8 cellular contexts compared by ENCODE assay signal in genomic region chr14:55448146-55448614, GRCh38. TPM values are rescaled to one million over a fixed set of nuclear protein-coding genes. Genes with fewer than 3 reads are reported as not detected.
DNase-seq lines count a peak whose midpoint lies in the region; ATAC-seq and TF ChIP-seq lines count a peak whose summit lies in the region.

No MANE protein-coding gene starts in this region.

- ATAC-seq in lung (ENCODE audit: insufficient read depth, low FRiP score) (peak; percentile 64), GM18505 (IDR thresholded peaks at IDR 0.05; ENCODE audit: unreplicated experiment) (no peak), GM18909 (IDR thresholded peaks at IDR 0.05; ENCODE audit: poor library complexity, unreplicated experiment) (no peak)

- TF ChIP-seq POLR2A in adrenal gland (IDR thresholded peaks at IDR 0.05) (no peak), GM18505 (IDR thresholded peaks at IDR 0.05; ENCODE audit: borderline replicate concordance, extremely low read depth, insufficient read depth, insufficient read length) (no peak)

- H3K36me3 ChIP-seq in adrenal gland (replicated peaks in 1 of 2): no peaks in the 10 kb centered on the region
- H3K36me3 ChIP-seq in lung (ENCODE audit: control insufficient read depth in 2 of 2, insufficient read depth in 2 of 2, low read length in 2 of 2): no peaks in the 10 kb centered on the region

- H3K4me1 ChIP-seq in adrenal gland (replicated peaks in 1 of 2) (peaks cover 7 to 31% of the 10 kb centered on the region in 2 donors), lung (ENCODE audit: control insufficient read depth in 2 of 2, insufficient read depth in 2 of 2, low read length in 2 of 2) (peaks cover 0 to 10% of the 10 kb centered on the region in 2 donors)

- H3K27me3 Mint-ChIP-seq in HFFc6 (ENCODE audit: insufficient read depth): 0 out of 2 replicates have a peak, but pooled peaks cover 2% of the 10 kb centered on the region

- 23 to 43% (median 36%) methylated on average over 3 of the region's 3 CpGs for WGBS in adrenal gland, 4 donors
- WGBS in lung, 2 donors: 55 to 65% methylated on average over 3 of the region's 3 CpGs

- peaks cover 59% of the 10 kb centered on the region for H3K4me1 Mint-ChIP-seq in HFFc6 (ENCODE audit: low read depth)

- intact Hi-C loops in adrenal gland (cut with DNase I): loop anchor here in 1 of 2 donors (10.0 kb wide), 3 partner anchors 137 to 1027 kb away; partner anchors contain the start of gene KTN1

- peak overlapping the region; percentile 89 for H3K27ac Mint-ChIP-seq in HFFc6

- TF ChIP-seq CTCF in HFFc6 (IDR thresholded peaks at IDR 0.05): no peak
- no peak for TF ChIP-seq CTCF in adrenal gland (IDR thresholded peaks at IDR 0.05)
- TF ChIP-seq CTCF in lung (IDR thresholded peaks at IDR 0.05; ENCODE audit: control extremely low read depth, extremely low read depth): no peak

- H3K9me3 ChIP-seq in adrenal gland (replicated peaks in 1 of 3): no peaks in the 10 kb centered on the region
- no peaks in the 10 kb centered on the region for H3K9me3 ChIP-seq in lung (ENCODE audit: control insufficient read depth in 2 of 2, insufficient read depth in 1 of 2, low read length in 1 of 2)

- peak; percentile 87 for DNase-seq in AG20443 (ENCODE audit: low spot score)
- DNase-seq in HFFc6: peak; percentile 97
- DNase-seq in adrenal gland: peak; percentile 51 to 73 (median 69)
- DNase-seq in lung (ENCODE audit: low spot score): no peak
- DNase-seq in SIG-M5 (lab: John Stamatoyannopoulos, UW): no peak
- DNase-seq in GM19238 (ENCODE audit: insufficient read length, low spot score): no peak

- H3K27ac ChIP-seq in adrenal gland: peak overlapping the region in 4 of 5 donors; percentile 28 to 79 (median 74)
- peak overlapping the region in 1 of 2 donors; percentile 35 for H3K27ac ChIP-seq in lung (ENCODE audit: low read depth in 1 of 2, low read length in 1 of 2)

- no peaks in the 10 kb centered on the region for H3K36me3 Mint-ChIP-seq in HFFc6 (ENCODE audit: low read depth)

- H3K27me3 ChIP-seq in adrenal gland (no peaks in the 10 kb centered on the region), lung (ENCODE audit: control insufficient read depth, insufficient read depth) (no peaks in the 10 kb centered on the region)

- H3K9me3 Mint-ChIP-seq in HFFc6: no peaks in the 10 kb centered on the region

- peak overlapping the region; percentile 20; the same call in 1 of the 2 replicates for H3K4me3 Mint-ChIP-seq in HFFc6

- H3K4me3 ChIP-seq in adrenal gland: no peak overlapping the region
- no peak overlapping the region for H3K4me3 ChIP-seq in lung

RNA-seq across cellular contexts. Expression of gene TBPL2, which starts 7.8 kb away (rescaled TPM):
- not detected for total RNA-seq in HFFc6 (2021; fragmentation: NEBNext Ultra II Directional; extraction: Animal tissue kit (Norgen Biotek cat#: 25700))
- total RNA-seq in adrenal gland: not detected
- not detected for polyA plus RNA-seq in adrenal gland
- not detected for total RNA-seq in lung
- not detected for polyA plus RNA-seq in lung

RNA-seq across cellular contexts. Expression of gene ATG14, which starts 36.5 kb away (rescaled TPM):
- total RNA-seq in HFFc6 (2021; fragmentation: NEBNext Ultra II Directional; extraction: Animal tissue kit (Norgen Biotek cat#: 25700)): 1 to 10 TPM; 7.9 to 9.2 (median 8.5) TPM
- total RNA-seq in adrenal gland (10 to 100 TPM in 5 of 8 donors, 1 to 10 TPM in 3; 5.1 to 20.9 (median 12.2) TPM), lung (10 to 100 TPM in 1 of 2 donors, 1 to 10 TPM in 1; 6.9 to 19.0 TPM)
- polyA plus RNA-seq in adrenal gland (10 to 100 TPM in 2 of 3 donors, 1 to 10 TPM in 1; 7.0 to 21.7 (median 10.2) TPM), lung (1 to 10 TPM; 3.4 to 7.1 TPM)

Comparison
In these comparisons a context has a peak if more than half of its experiments do, and no peak if none do; other contexts are left out.
1. DNase-seq: peak in AG20443 (single experiment), HFFc6 (single experiment) and adrenal gland (7 of 7); none in lung (single experiment), SIG-M5 (single experiment) and GM19238 (single experiment).